ENCODE assay signal across 8 cellular contexts in genomic region chr16:10521681-10522274, GRCh38. TPM values are rescaled to one million over a fixed set of nuclear protein-coding genes. Genes with fewer than 3 reads are reported as not detected.
DNase-seq lines count a peak whose midpoint lies in the region; ATAC-seq, FAIRE-seq and TF ChIP-seq lines count a peak whose summit lies in the region.

No MANE protein-coding gene starts in this region.

- H3K27me3 ChIP-seq in astrocyte (ENCODE audit: insufficient read depth, low read length), result no peaks in the 10 kb centered on the region
- H3K27me3 ChIP-seq in hepatocyte, result no peaks in the 10 kb centered on the region
- no peaks in the 10 kb centered on the region for H3K27me3 ChIP-seq in small intestine (ENCODE audit: control insufficient read depth in 2 of 2, insufficient read depth in 2 of 2, low read length in 2 of 2)
- H3K27me3 ChIP-seq in effector memory CD4-positive, alpha-beta T cell (replicated peaks; ENCODE audit: control insufficient read depth, insufficient read depth, low read length, poor library complexity, severe bottlenecking), result no peaks in the 10 kb centered on the region

- peaks cover 2% of the 10 kb centered on the region for H3K27me3 Mint-ChIP-seq in astrocyte (ENCODE audit: low read depth, unreplicated experiment)

- no peaks in the 10 kb centered on the region for H3K36me3 ChIP-seq in astrocyte (ENCODE audit: insufficient read depth, low read length)
- H3K36me3 ChIP-seq in hepatocyte (replicated peaks; ENCODE audit: insufficient read depth, low read depth), result no peaks in the 10 kb centered on the region
- no peaks in the 10 kb centered on the region for H3K36me3 ChIP-seq in small intestine (ENCODE audit: control insufficient read depth in 2 of 2, insufficient read depth in 2 of 2, low read length in 2 of 2)
- H3K36me3 ChIP-seq in effector memory CD4-positive, alpha-beta T cell (ENCODE audit: control insufficient read depth, insufficient read depth, low read length), result no peaks in the 10 kb centered on the region

- H3K9me2 ChIP-seq in hepatocyte (replicated peaks; ENCODE audit: insufficient read depth), result no peaks in the 10 kb centered on the region

- H3K4me1 ChIP-seq in astrocyte (ENCODE audit: insufficient read depth, low read length) (no peaks in the 10 kb centered on the region), hepatocyte (ENCODE audit: insufficient read depth) (no peaks in the 10 kb centered on the region), small intestine (ENCODE audit: control insufficient read depth in 2 of 2, insufficient read depth in 1 of 2, low read depth in 1 of 2, low read length in 1 of 2) (no peaks in the 10 kb centered on the region)
- no peaks in the 10 kb centered on the region for H3K4me1 ChIP-seq in effector memory CD4-positive, alpha-beta T cell (ENCODE audit: control insufficient read depth, insufficient read depth, low read length, poor library complexity, severe bottlenecking)

- no peak for FAIRE-seq in astrocyte (lab: Jason Lieb, UNC)
- FAIRE-seq in small intestine (lab: Jason Lieb, UNC), result no peak

- H3K9me3 Mint-ChIP-seq in astrocyte (ENCODE audit: unreplicated experiment), result no peaks in the 10 kb centered on the region

- H3K9ac ChIP-seq in astrocyte (ENCODE audit: low read length), result no peak overlapping the region

- 48% methylated on average over 9 of the region's 9 CpGs for WGBS in hepatocyte (ENCODE audit: low lambda C conversion rate, missing lambda C conversion rate)
- 34 to 47% (median 45%) methylated on average over 9 of the region's 9 CpGs for WGBS in small intestine, 3 donors

- H2AFZ ChIP-seq in astrocyte (ENCODE audit: low read depth, low read length) (no peak overlapping the region), hepatocyte (no peak overlapping the region)

- H3K4me3 Mint-ChIP-seq in astrocyte (ENCODE audit: unreplicated experiment), result no peak overlapping the region

- no peaks in the 10 kb centered on the region for H3K9me3 ChIP-seq in astrocyte (ENCODE audit: insufficient read depth, low read depth, low read length)
- H3K9me3 ChIP-seq in hepatocyte (ENCODE audit: low read depth), result no peaks in the 10 kb centered on the region
- H3K9me3 ChIP-seq in small intestine (ENCODE audit: control insufficient read depth, low read depth), result no peaks in the 10 kb centered on the region
- H3K9me3 ChIP-seq in effector memory CD4-positive, alpha-beta T cell (ENCODE audit: control insufficient read depth, low read length), result no peaks in the 10 kb centered on the region

- H3K79me2 ChIP-seq in astrocyte (ENCODE audit: insufficient read depth, low read length) (no peaks in the 10 kb centered on the region), hepatocyte (no peaks in the 10 kb centered on the region)

- no peak overlapping the region for H3K27ac ChIP-seq in astrocyte (ENCODE audit: low read depth, low read length)
- H3K27ac ChIP-seq in hepatocyte, result no peak overlapping the region
- H3K27ac ChIP-seq in small intestine (ENCODE audit: low read depth in 1 of 2, low read length in 1 of 2), result no peak overlapping the region
- no peak overlapping the region for H3K27ac ChIP-seq in effector memory CD4-positive, alpha-beta T cell (ENCODE audit: insufficient read depth, low read length, poor library complexity, severe bottlenecking)

- no peak overlapping the region for H3K27ac Mint-ChIP-seq in astrocyte (ENCODE audit: unreplicated experiment)

- H3K4me2 ChIP-seq in astrocyte (ENCODE audit: low read length) (no peak overlapping the region), hepatocyte (no peak overlapping the region)

- H4K20me1 ChIP-seq in astrocyte (ENCODE audit: insufficient read depth, low read length) (no peaks in the 10 kb centered on the region), hepatocyte (ENCODE audit: insufficient read depth, poor library complexity, severe bottlenecking) (no peaks in the 10 kb centered on the region)

- DNase-seq in GDM1 (lab: John Stamatoyannopoulos, UW) (peak; percentile 24), SK-N-DZ (ENCODE audit: low spot score) (peak; percentile 55), astrocyte (ENCODE audit: low read depth) (peak; percentile 29), hepatocyte (ENCODE audit: low spot score) (peak; percentile 78), small intestine (peak; percentile 71)
- DNase-seq in effector memory CD4-positive, alpha-beta T cell, result no peak

- TF ChIP-seq CTCF in LNCAP (IDR thresholded peaks at IDR 0.05) (peak; percentile 86), astrocyte (IDR thresholded peaks at IDR 0.05; ENCODE audit: insufficient read depth, low read depth, low read length) (peak; percentile 84), hepatocyte (IDR thresholded peaks at IDR 0.05; ENCODE audit: poor library complexity) (peak; percentile 75)

- no peaks in the 10 kb centered on the region for H3K4me1 Mint-ChIP-seq in astrocyte (ENCODE audit: low read depth, unreplicated experiment)

- H3K4me3 ChIP-seq in astrocyte (ENCODE audit: insufficient read depth, low read depth, low read length) (no peak overlapping the region), hepatocyte (no peak overlapping the region), small intestine (ENCODE audit: low read depth in 1 of 2, low read length in 2 of 2) (no peak overlapping the region)
- H3K4me3 ChIP-seq in effector memory CD4-positive, alpha-beta T cell (ENCODE audit: insufficient read depth, low read depth, low read length, poor library complexity, severe bottlenecking), result no peak overlapping the region

- ATAC-seq in GM21576 (IDR thresholded peaks at IDR 0.05; ENCODE audit: unreplicated experiment), result no peak

- H3K36me3 Mint-ChIP-seq in astrocyte (ENCODE audit: low read depth, unreplicated experiment), result no peaks in the 10 kb centered on the region

RNA-seq across cellular contexts. Expression of gene EMP2, which starts 58.6 kb away (rescaled TPM):
- polyA plus RNA-seq in SK-N-DZ (2014; cell fraction: cytosol; rRNA removed), result 7.7 and 8.4 TPM in 2 replicates
- polyA plus RNA-seq in SK-N-DZ (2014; cell fraction: nucleus; rRNA removed), result 2.8 and 3.6 TPM in 2 replicates
- total RNA-seq in astrocyte, result 1.7 and 2.3 TPM in 2 replicates
- total RNA-seq in hepatocyte, result 23.4 and 29.1 TPM in 2 replicates
- polyA plus RNA-seq in hepatocyte, result 93.4 and 147 TPM in 2 replicates
- 10 to 100 TPM in 1 of 3 donors, 1 to 10 TPM in 2; 2.2 to 46.9 (median 2.5) TPM for polyA plus RNA-seq in small intestine

Comparison
In these comparisons a context has a peak if more than half of its experiments do, and no peak if none do; other contexts are left out.
1. DNase-seq: peak in GDM1 (single experiment), SK-N-DZ (single experiment), astrocyte (single experiment), hepatocyte (single experiment) and small intestine (single experiment); none in effector memory CD4-positive, alpha-beta T cell (0 of 3).
2. Peak in every context shown above with its lines, with median percentiles within 50 percentile points of each other: CTCF ChIP-seq.